6 cellular contexts compared by ENCODE assay signal in genomic region chr2:97608745-97609144, GRCh38. TPM values are rescaled to one million over a fixed set of nuclear protein-coding genes. Genes with fewer than 3 reads are reported as not detected.
A peak's percentile ranks its signal among the peaks of the same experiment; 100 is the strongest.
DNase-seq lines count a peak whose midpoint lies in the region; ATAC-seq, FAIRE-seq and TF ChIP-seq lines count a peak whose summit lies in the region.
"Not testable (repeated sequence)": the region's sequence is repeated elsewhere in the genome, so short reads cannot be mapped to it uniquely, and the experiment has no call there.

No MANE protein-coding gene starts in this region.

- not testable (repeated sequence) for BruUV-seq in GM12878 (replicated peaks; lab: Mats Ljungman, UMichigan)

- not testable (repeated sequence) for TF ChIP-seq RAD21 in GM12878 (IDR thresholded peaks at IDR 0.05; ENCODE audit: insufficient read depth, low read depth, low read length)

- not testable (repeated sequence) for H3K36me3 ChIP-seq in GM12878 (ENCODE audit: control insufficient read depth in 2 of 2, insufficient read depth in 2 of 2, low read length in 1 of 2)

- not testable (repeated sequence) for H3K27ac Mint-ChIP-seq in activated CD4-positive, alpha-beta T cell treated with anti-CD3 and anti-CD28 coated beads for 36 hours; stimulated activated effector memory CD8-positive, alpha-beta T cell treated with anti-CD3 and anti-CD28 coated beads, Interleukin-12 subunit alpha, Interleukin-12 subunit beta, amount 100 ng/mL, for 72 hours

- intact Hi-C loops in activated CD4-positive, alpha-beta T cell treated with anti-CD3 and anti-CD28 coated beads for 36 hours (cut with DNase I, micrococcal nuclease); GM12878 (cut with micrococcal nuclease; ENCODE audit: unreplicated experiment): not testable (repeated sequence)

- H3K27ac ChIP-seq in GM12878 (ENCODE audit: control insufficient read depth, insufficient read depth) = not testable (repeated sequence)
- H3K27ac ChIP-seq in caudate nucleus (ENCODE audit: low read depth, low read length) (peak overlapping the region; percentile 36), layer of hippocampus (ENCODE audit: low read depth, low read length) (peak overlapping the region; percentile 30)

- H3K9ac ChIP-seq in GM12878 (ENCODE audit: control insufficient read depth, insufficient read depth, low read length) = not testable (repeated sequence)

- TF ChIP-seq CTCF in GM12865 (IDR thresholded peaks at IDR 0.05; ENCODE audit: insufficient read depth, low read depth, low read length, missing control alignments); GM12878 (IDR thresholded peaks at IDR 0.05 in 2 of 3, conservative IDR thresholded peaks at IDR 0.05 in 1 of 3; ENCODE audit: control insufficient read depth in 2 of 3, extremely low read depth in 1 of 3, insufficient read depth in 1 of 3, low read depth in 3 of 3, low read length in 3 of 3): not testable (repeated sequence)

- H3K4me3 Mint-ChIP-seq in activated CD4-positive, alpha-beta T cell treated with anti-CD3 and anti-CD28 coated beads for 36 hours; stimulated activated effector memory CD8-positive, alpha-beta T cell treated with anti-CD3 and anti-CD28 coated beads, Interleukin-12 subunit alpha, Interleukin-12 subunit beta, amount 100 ng/mL, for 72 hours: not testable (repeated sequence)

- not testable (repeated sequence) for TF ChIP-seq POLR2A in GM12878 (IDR thresholded peaks at IDR 0.05; ENCODE audit: low read depth, low read length)

- H3K27me3 ChIP-seq in GM12878 (replicated peaks in 1 of 2; ENCODE audit: control insufficient read depth in 2 of 2, insufficient read depth in 2 of 2, low read length in 1 of 2); layer of hippocampus (ENCODE audit: control insufficient read depth, insufficient read depth, low read length): not testable (repeated sequence)

- not testable (repeated sequence) for H3K4me1 ChIP-seq in GM12878 (ENCODE audit: control insufficient read depth, insufficient read depth, low read length)

- not testable (repeated sequence) for H3K4me3 ChIP-seq in GM12865 (ENCODE audit: low read depth, low read length); GM12878

- DNase-seq in GM12865 (ENCODE audit: low read depth) = peak; percentile 3
- DNase-seq in activated CD4-positive, alpha-beta T cell treated with anti-CD3 and anti-CD28 coated beads for 36 hours; GM12878 (ENCODE audit: low read depth, low spot score); caudate nucleus (lab: John Stamatoyannopoulos, UW); stimulated activated effector memory CD8-positive, alpha-beta T cell treated with anti-CD3 and anti-CD28 coated beads, Interleukin-12 subunit alpha, Interleukin-12 subunit beta, amount 100 ng/mL, for 72 hours (ENCODE audit: low spot score in 2 of 2): not testable (repeated sequence)

- peak; percentile 68 for ATAC-seq in activated CD4-positive, alpha-beta T cell treated with anti-CD3 and anti-CD28 coated beads for 36 hours
- ATAC-seq in GM12878 = peak; percentile 86
- peak; percentile 33 for ATAC-seq in stimulated activated effector memory CD8-positive, alpha-beta T cell treated with anti-CD3 and anti-CD28 coated beads, Interleukin-12 subunit alpha, Interleukin-12 subunit beta, amount 100 ng/mL, for 72 hours

- POLR2A ChIA-PET in activated CD4-positive, alpha-beta T cell treated with anti-CD3 and anti-CD28 coated beads for 36 hours (lab: Charles Lee); GM12878 (lab: Charles Lee): not testable (repeated sequence)

- H3K36me3 Mint-ChIP-seq in activated CD4-positive, alpha-beta T cell treated with anti-CD3 and anti-CD28 coated beads for 36 hours (ENCODE audit: low read depth); stimulated activated effector memory CD8-positive, alpha-beta T cell treated with anti-CD3 and anti-CD28 coated beads, Interleukin-12 subunit alpha, Interleukin-12 subunit beta, amount 100 ng/mL, for 72 hours: not testable (repeated sequence)

- not testable (repeated sequence) for H3K4me2 ChIP-seq in GM12878 (ENCODE audit: control insufficient read depth, insufficient read depth)

- 20% methylated on average over 3 of the region's 4 CpGs for WGBS in GM12878 (ENCODE audit: insufficient coverage, insufficient replicate concordance, low lambda C conversion rate, missing lambda C conversion rate)

- TF ChIP-seq EP300 in GM12878 (IDR thresholded peaks at IDR 0.05; ENCODE audit: borderline replicate concordance in 1 of 2, control insufficient read depth in 1 of 2, low read depth in 2 of 2, low read length in 2 of 2) = not testable (repeated sequence)

- FAIRE-seq in GM12878 (lab: Jason Lieb, UNC) = not testable (repeated sequence)

- not testable (repeated sequence) for H4K20me1 ChIP-seq in GM12878 (ENCODE audit: control insufficient read depth, insufficient read depth)

- in situ Hi-C loops in GM12878 (cut with MboI) = not testable (repeated sequence)

- H3K79me2 ChIP-seq in GM12878 (ENCODE audit: control insufficient read depth, insufficient read depth, low read length) = not testable (repeated sequence)

- H3K27me3 Mint-ChIP-seq in activated CD4-positive, alpha-beta T cell treated with anti-CD3 and anti-CD28 coated beads for 36 hours = not testable (repeated sequence)

- CTCF ChIA-PET in activated CD4-positive, alpha-beta T cell treated with anti-CD3 and anti-CD28 coated beads for 36 hours (lab: Charles Lee); GM12878 (lab: Yijun Ruan, JAX): not testable (repeated sequence)

- SMC1A ChIA-PET in GM12878 (lab: Charles Lee; ENCODE audit: uncharacterized antibody, unreplicated experiment) = not testable (repeated sequence)

- not testable (repeated sequence) for H3K9me3 ChIP-seq in GM12878 (replicated peaks; ENCODE audit: control insufficient read depth, insufficient read depth, low read length)

- H3K4me1 Mint-ChIP-seq in activated CD4-positive, alpha-beta T cell treated with anti-CD3 and anti-CD28 coated beads for 36 hours; stimulated activated effector memory CD8-positive, alpha-beta T cell treated with anti-CD3 and anti-CD28 coated beads, Interleukin-12 subunit alpha, Interleukin-12 subunit beta, amount 100 ng/mL, for 72 hours: not testable (repeated sequence)

- H2AFZ ChIP-seq in GM12878 (ENCODE audit: control insufficient read depth, low read depth, low read length) = not testable (repeated sequence)

- H3K9me3 Mint-ChIP-seq in activated CD4-positive, alpha-beta T cell treated with anti-CD3 and anti-CD28 coated beads for 36 hours (ENCODE audit: low read depth); stimulated activated effector memory CD8-positive, alpha-beta T cell treated with anti-CD3 and anti-CD28 coated beads, Interleukin-12 subunit alpha, Interleukin-12 subunit beta, amount 100 ng/mL, for 72 hours: not testable (repeated sequence)

- RAD21 ChIA-PET in GM12878 (lab: Charles Lee; ENCODE audit: unreplicated experiment) = not testable (repeated sequence)

RNA-seq across cellular contexts. Expression of gene ANKRD36B, which starts 19.1 kb away (rescaled TPM):
- total RNA-seq in activated CD4-positive, alpha-beta T cell treated with anti-CD3 and anti-CD28 coated beads for 36 hours = 10 to 100 TPM; 22.1 to 22.7 TPM
- total RNA-seq in GM12878 (2013; cell fraction: nucleolus; rRNA removed) = 265 and 295 TPM in 2 replicates
- total RNA-seq in GM12878 (2014; rRNA removed) (15.4 and 20.7 TPM in 2 replicates), GM12878 (2014; rRNA removed; fragmentation: Illumina TruSeq; extraction: Trizol) (21.4 and 21.8 TPM in 2 replicates), GM12878 (2021) (12.9 and 13.3 TPM in 2 replicates)
- polyA plus RNA-seq in GM12878 (2011; ENCODE audit: low read depth) = 5.2 TPM
- polyA plus RNA-seq in GM12878 (2011; rRNA removed) (12.9 and 15.9 TPM in 2 replicates), GM12878 (2014; fragmentation: Illumina TruSeq; extraction: Trizol) (11.9 and 15.6 TPM in 2 replicates), GM12878 (2014; fragmentation: Nextera tagmentation; extraction: Ambion mirVana) (10 to 100 TPM in 1 of 2 experiments, 1 to 10 TPM in 1; 6.5 to 10.7 TPM), GM12878 (2014; rRNA removed) (10.0 and 10.9 TPM in 2 replicates), GM12878 (2016; fragmentation: Nextera tagmentation; extraction: Ambion mirVana) (10 to 100 TPM; 15.9 to 17.5 TPM)
- polyA plus RNA-seq in GM12878 (2011; cell fraction: cytosol; rRNA removed) = 2.9 and 3.0 TPM in 2 replicates
- 66.1 and 84.7 TPM in 2 replicates for polyA plus RNA-seq in GM12878 (2011; cell fraction: nucleus; rRNA removed)
- 6.2 and 7.2 TPM in 2 replicates for polyA plus RNA-seq in GM12878 (2012)
- 34.4 and 49.3 TPM in 2 replicates for polyA minus RNA-seq in GM12878 (2011; rRNA and poly(A)+ RNA removed)
- 4.4 and 8.7 TPM in 2 replicates for polyA minus RNA-seq in GM12878 (2011; cell fraction: cytosol; rRNA and poly(A)+ RNA removed)
- 104 and 126 TPM in 2 replicates for polyA minus RNA-seq in GM12878 (2011; cell fraction: nucleus; rRNA and poly(A)+ RNA removed)

RNA-seq across cellular contexts. Expression of gene COX5B, which starts 37.1 kb away (rescaled TPM):
- total RNA-seq in activated CD4-positive, alpha-beta T cell treated with anti-CD3 and anti-CD28 coated beads for 36 hours = 100 to 1,000 TPM; 189 to 220 TPM
- 36.3 and 36.8 TPM in 2 replicates for total RNA-seq in GM12878 (2013; cell fraction: nucleolus; rRNA removed)
- total RNA-seq in GM12878 (2014; rRNA removed) = 426 and 472 TPM in 2 replicates
- 120 and 128 TPM in 2 replicates for total RNA-seq in GM12878 (2014; rRNA removed; fragmentation: Illumina TruSeq; extraction: Trizol)
- 248 and 277 TPM in 2 replicates for total RNA-seq in GM12878 (2021)
- 110 TPM for polyA plus RNA-seq in GM12878 (2011; ENCODE audit: low read depth)
- polyA plus RNA-seq in GM12878 (2011; rRNA removed) = 260 and 333 TPM in 2 replicates
- polyA plus RNA-seq in GM12878 (2011; cell fraction: cytosol; rRNA removed) = 402 and 510 TPM in 2 replicates
- polyA plus RNA-seq in GM12878 (2011; cell fraction: nucleus; rRNA removed) = 318 and 448 TPM in 2 replicates
- polyA plus RNA-seq in GM12878 (2012) = 189 and 226 TPM in 2 replicates
- polyA plus RNA-seq in GM12878 (2014; fragmentation: Illumina TruSeq; extraction: Trizol) = 17.3 and 69.5 TPM in 2 replicates
- 100 to 1,000 TPM; 150 to 392 TPM for polyA plus RNA-seq in GM12878 (2014; fragmentation: Nextera tagmentation; extraction: Ambion mirVana)
- 475 and 518 TPM in 2 replicates for polyA plus RNA-seq in GM12878 (2014; rRNA removed)
- polyA plus RNA-seq in GM12878 (2016; fragmentation: Nextera tagmentation; extraction: Ambion mirVana) = 100 to 1,000 TPM; 466 to 490 TPM
- 43.7 and 68.6 TPM in 2 replicates for polyA minus RNA-seq in GM12878 (2011; rRNA and poly(A)+ RNA removed)
- 59.8 and 64.1 TPM in 2 replicates for polyA minus RNA-seq in GM12878 (2011; cell fraction: cytosol; rRNA and poly(A)+ RNA removed)
- polyA minus RNA-seq in GM12878 (2011; cell fraction: nucleus; rRNA and poly(A)+ RNA removed) = 29.5 and 45.5 TPM in 2 replicates

RNA-seq across cellular contexts. Expression of gene ACTR1B, which starts 55.1 kb away (rescaled TPM):
- total RNA-seq in activated CD4-positive, alpha-beta T cell treated with anti-CD3 and anti-CD28 coated beads for 36 hours = 100 to 1,000 TPM in 1 of 2 experiments, 10 to 100 TPM in 1; 92.0 to 124 TPM
- total RNA-seq in GM12878 (2013; cell fraction: nucleolus; rRNA removed) = 73.9 and 75.5 TPM in 2 replicates
- 42.6 and 45.4 TPM in 2 replicates for total RNA-seq in GM12878 (2014; rRNA removed)
- 29.2 and 29.3 TPM in 2 replicates for total RNA-seq in GM12878 (2014; rRNA removed; fragmentation: Illumina TruSeq; extraction: Trizol)
- 57.3 and 59.2 TPM in 2 replicates for total RNA-seq in GM12878 (2021)
- 21.5 TPM for polyA plus RNA-seq in GM12878 (2011; ENCODE audit: low read depth)
- polyA plus RNA-seq in GM12878 (2011; rRNA removed) = 28.7 and 44.8 TPM in 2 replicates
- 73.0 and 85.0 TPM in 2 replicates for polyA plus RNA-seq in GM12878 (2011; cell fraction: cytosol; rRNA removed)
- 226 and 285 TPM in 2 replicates for polyA plus RNA-seq in GM12878 (2011; cell fraction: nucleus; rRNA removed)
- 44.3 and 60.0 TPM in 2 replicates for polyA plus RNA-seq in GM12878 (2012)
- 10.1 and 25.4 TPM in 2 replicates for polyA plus RNA-seq in GM12878 (2014; fragmentation: Illumina TruSeq; extraction: Trizol)
- polyA plus RNA-seq in GM12878 (2014; fragmentation: Nextera tagmentation; extraction: Ambion mirVana) = 1 to 10 TPM; 1.3 to 5.2 TPM
- 60.5 and 62.8 TPM in 2 replicates for polyA plus RNA-seq in GM12878 (2014; rRNA removed)
- polyA plus RNA-seq in GM12878 (2016; fragmentation: Nextera tagmentation; extraction: Ambion mirVana) = 10 to 100 TPM; 44.8 to 51.5 TPM
- 42.1 and 82.5 TPM in 2 replicates for polyA minus RNA-seq in GM12878 (2011; rRNA and poly(A)+ RNA removed)
- polyA minus RNA-seq in GM12878 (2011; cell fraction: cytosol; rRNA and poly(A)+ RNA removed) = 22.9 and 23.1 TPM in 2 replicates
- 56.5 and 66.0 TPM in 2 replicates for polyA minus RNA-seq in GM12878 (2011; cell fraction: nucleus; rRNA and poly(A)+ RNA removed)

Comparison
In these comparisons a context has a peak if more than half of its experiments do, and no peak if none do; other contexts are left out.
1. ATAC-seq: peak in every context shown above with its lines; median percentile 86 in GM12878; 68 in activated CD4-positive, alpha-beta T cell treated with anti-CD3 and anti-CD28 coated beads for 36 hours; 33 in stimulated activated effector memory CD8-positive, alpha-beta T cell treated with anti-CD3 and anti-CD28 coated beads, Interleukin-12 subunit alpha, Interleukin-12 subunit beta, amount 100 ng/mL, for 72 hours.